1 cellular context compared by ENCODE assay signal in the genomic region with DNA sequence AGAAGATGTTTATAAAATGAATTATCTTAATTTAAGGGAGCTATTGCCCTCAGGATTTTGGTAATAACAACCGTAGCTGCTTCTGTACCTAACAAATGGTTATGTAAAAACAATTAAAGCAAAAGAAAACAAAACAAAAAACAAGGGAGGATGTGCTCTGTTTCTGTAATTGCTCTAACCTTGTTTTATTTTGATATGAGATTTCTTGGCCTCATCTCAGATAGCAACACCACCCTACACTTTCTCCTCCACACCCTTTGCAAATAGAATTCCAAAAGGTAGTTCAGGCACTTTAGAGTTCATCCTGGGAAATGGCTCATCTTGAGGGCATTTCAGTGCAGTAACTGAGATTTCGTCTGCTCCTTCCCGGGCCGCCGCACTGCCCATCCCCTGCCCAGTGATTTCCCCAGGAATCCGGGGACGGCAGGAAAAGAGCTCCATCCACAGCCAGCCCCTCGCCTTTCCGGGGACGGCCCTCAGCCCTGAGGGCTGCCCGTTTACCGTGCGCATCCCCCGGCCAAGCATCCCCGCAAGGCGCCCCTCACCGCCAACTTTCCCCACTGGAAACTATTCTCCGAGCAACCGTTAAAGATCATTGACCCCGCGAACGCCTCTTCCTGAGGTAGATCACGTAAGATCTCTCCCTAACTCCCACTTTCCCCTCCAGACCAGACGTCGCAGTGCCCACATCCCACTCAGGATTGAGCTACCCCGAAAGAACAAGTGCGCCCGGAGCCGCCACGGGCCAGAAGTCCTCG.
TF ChIP-seq lines count a peak whose summit lies in the region.

No MANE protein-coding gene starts in this region.

TF ChIP-seq in endothelial cell of umbilical vein, 7 proteins besides CTCF, POLR2A, EP300 and RAD21 (continued from another document):
- TF ChIP-seq, protein P1, sequence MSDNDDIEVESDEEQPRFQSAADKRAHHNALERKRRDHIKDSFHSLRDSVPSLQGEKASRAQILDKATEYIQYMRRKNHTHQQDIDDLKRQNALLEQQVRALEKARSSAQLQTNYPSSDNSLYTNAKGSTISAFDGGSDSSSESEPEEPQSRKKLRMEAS (IDR thresholded peaks at IDR 0.05; ENCODE audit: insufficient read depth, insufficient read length): no peak
- TF ChIP-seq EZH2 (IDR thresholded peaks at IDR 0.05; ENCODE audit: borderline replicate concordance, low read depth, low read length, severe bottlenecking): no peak
- TF ChIP-seq FOS (IDR thresholded peaks at IDR 0.05; ENCODE audit: borderline replicate concordance, insufficient read depth, low read length): no peak
